In genomic region chr14:24699052-24699451, GRCh38 we compare ENCODE assay signal across 12 cellular contexts.
DNase-seq lines count a peak whose midpoint lies in the region; ATAC-seq and TF ChIP-seq lines count a peak whose summit lies in the region.
"Had no signal": no experiment of that assay in that cellular context is flagged by ENCODE, and none has a peak within 500 bp of the region (broad histone marks: within the 10 kb centered on the region; RNA-seq: fewer than 3 reads in every experiment).

No MANE protein-coding gene starts in this region.

- TF ChIP-seq CTCF in OCI-LY3 (IDR thresholded peaks at IDR 0.05; ENCODE audit: low read depth, low read length) (no peak), GM10266 (IDR thresholded peaks at IDR 0.05; ENCODE audit: control insufficient read depth, insufficient read depth, low read depth, missing control alignments) (no peak)

- no peaks in the 10 kb centered on the region for H3K9me3 ChIP-seq in CD4-positive, CD25-positive, alpha-beta regulatory T cell (ENCODE audit: control insufficient read depth in 2 of 2, low read length in 2 of 2)
- H3K9me3 ChIP-seq in OCI-LY3 (ENCODE audit: insufficient read depth, low read length): no peaks in the 10 kb centered on the region
- no peaks in the 10 kb centered on the region for H3K9me3 ChIP-seq in right cardiac atrium (ENCODE audit: control insufficient read depth, low read length)
- H3K9me3 ChIP-seq: BE2C, SJCRH30 had no signal

- no peaks in the 10 kb centered on the region for H4K20me1 ChIP-seq in OCI-LY3 (ENCODE audit: insufficient read depth, low read length)

- peaks cover 3% of the 10 kb centered on the region for H3K27me3 ChIP-seq in CD4-positive, CD25-positive, alpha-beta regulatory T cell (ENCODE audit: control insufficient read depth, insufficient read depth, low read length)
- H3K27me3 ChIP-seq in OCI-LY3 (ENCODE audit: low read depth, low read length): no peaks in the 10 kb centered on the region
- no peaks in the 10 kb centered on the region for H3K27me3 ChIP-seq in right cardiac atrium (ENCODE audit: control insufficient read depth, insufficient read depth)
- H3K27me3 ChIP-seq: BE2C, SJCRH30 had no signal

- ATAC-seq in CD4-positive, CD25-positive, alpha-beta regulatory T cell (ENCODE audit: low read depth in 2 of 2): peak; percentile 43 to 60
- ATAC-seq in GM19395 (IDR thresholded peaks at IDR 0.05; ENCODE audit: unreplicated experiment) (peak; percentile 76), HG03066 (IDR thresholded peaks at IDR 0.05; ENCODE audit: low read depth, unreplicated experiment) (peak; percentile 60), right cardiac atrium (no peak), left colon (no peak)

- peaks cover 0 to 13% (median 5%) of the 10 kb centered on the region in 4 donors for H3K4me1 Mint-ChIP-seq in CD4-positive, CD25-positive, alpha-beta regulatory T cell
- H3K4me1 Mint-ChIP-seq: brain had no signal

- no peaks in the 10 kb centered on the region for H3K27me3 Mint-ChIP-seq in CD4-positive, CD25-positive, alpha-beta regulatory T cell
- H3K27me3 Mint-ChIP-seq: brain had no signal

- no peak overlapping the region for H2AFZ ChIP-seq in OCI-LY3 (ENCODE audit: low read depth, low read length)

- H3K4me3 Mint-ChIP-seq in CD4-positive, CD25-positive, alpha-beta regulatory T cell: no peak overlapping the region
- H3K4me3 Mint-ChIP-seq: brain had no signal

- H3K36me3 Mint-ChIP-seq in CD4-positive, CD25-positive, alpha-beta regulatory T cell: no peaks in the 10 kb centered on the region
- H3K36me3 Mint-ChIP-seq: brain had no signal

- intact Hi-C loops in right cardiac atrium (cut with DNase I) (no loop called here), left colon (cut with DNase I, micrococcal nuclease) (no loop called here)

- no peaks in the 10 kb centered on the region for H3K9me3 Mint-ChIP-seq in CD4-positive, CD25-positive, alpha-beta regulatory T cell
- H3K9me3 Mint-ChIP-seq: brain had no signal

- peak overlapping the region; percentile 69 for H3K4me2 ChIP-seq in OCI-LY3 (ENCODE audit: low read length)

- no peaks in the 10 kb centered on the region for H3K4me1 ChIP-seq in CD4-positive, CD25-positive, alpha-beta regulatory T cell (ENCODE audit: control insufficient read depth, insufficient read depth, low read length, poor library complexity, severe bottlenecking)
- peaks cover 53% of the 10 kb centered on the region for H3K4me1 ChIP-seq in OCI-LY3 (ENCODE audit: low read length)
- no peaks in the 10 kb centered on the region for H3K4me1 ChIP-seq in right cardiac atrium (ENCODE audit: control insufficient read depth, insufficient read depth, low read length)
- H3K4me1 ChIP-seq: BE2C, SJCRH30 had no signal

- H3K4me3 ChIP-seq in CD4-positive, CD25-positive, alpha-beta regulatory T cell (ENCODE audit: low read depth, low read length): no peak overlapping the region
- H3K4me3 ChIP-seq in OCI-LY3 (ENCODE audit: low read length) (peak overlapping the region; percentile 28), right cardiac atrium (ENCODE audit: low read length) (no peak overlapping the region)
- H3K4me3 ChIP-seq: SJCRH30 had no signal

- H3K36me3 ChIP-seq in CD4-positive, CD25-positive, alpha-beta regulatory T cell (ENCODE audit: control insufficient read depth, insufficient read depth, low read length): no peaks in the 10 kb centered on the region
- H3K36me3 ChIP-seq in OCI-LY3 (replicated peaks; ENCODE audit: low read depth, low read length): no peaks in the 10 kb centered on the region
- H3K36me3 ChIP-seq: BE2C, SJCRH30 had no signal

- peak overlapping the region; percentile 45 for H3K9ac ChIP-seq in OCI-LY3 (ENCODE audit: low read length)

- peak in 1 of 3 donors; percentile 68 for DNase-seq in CD4-positive, CD25-positive, alpha-beta regulatory T cell
- DNase-seq in right cardiac atrium: no peak
- DNase-seq in left colon: no peak
- DNase-seq in NCI-H446 treated with DMSO at 0.1 percent for 48 hours (lab: John Stamatoyannopoulos, UW): no peak
- no peak for DNase-seq in GM10266 (ENCODE audit: extremely low spot score)
- DNase-seq: BE2C, retina, SJCRH30 had no signal

- H3K27ac Mint-ChIP-seq in CD4-positive, CD25-positive, alpha-beta regulatory T cell: no peak overlapping the region
- H3K27ac Mint-ChIP-seq: brain had no signal

- H3K27ac ChIP-seq in CD4-positive, CD25-positive, alpha-beta regulatory T cell (ENCODE audit: insufficient read depth, low read length, poor library complexity, severe bottlenecking): no peak overlapping the region
- H3K27ac ChIP-seq in OCI-LY3 (ENCODE audit: low read length) (peak overlapping the region; percentile 95), right cardiac atrium (ENCODE audit: low read length) (no peak overlapping the region)
- H3K27ac ChIP-seq: SJCRH30 had no signal

- H3K79me2 ChIP-seq in OCI-LY3 (ENCODE audit: low read length): no peaks in the 10 kb centered on the region

Comparison
In these comparisons a context has a peak if more than half of its experiments do, and no peak if none do; other contexts are left out.
1. ATAC-seq: peak in CD4-positive, CD25-positive, alpha-beta regulatory T cell (2 of 2), GM19395 (single experiment) and HG03066 (single experiment); none in right cardiac atrium (0 of 2) and left colon (single experiment).